Comparison of ENCODE assay signal across 1 cellular context in genomic region chr17:28744104-28744801, GRCh38.
TF ChIP-seq lines count a peak whose summit lies in the region.

No MANE protein-coding gene starts in this region.

TF ChIP-seq in A549, 52 proteins besides CTCF, POLR2A, EP300 and RAD21 (continued from another document):
- peak; percentile 53 for TF ChIP-seq REST (IDR thresholded peaks at IDR 0.05)
- no peak for TF ChIP-seq CHD2 (IDR thresholded peaks at IDR 0.05; ENCODE audit: low read length, partially characterized antibody)
- no peak for TF ChIP-seq FOSL2 (IDR thresholded peaks at IDR 0.05)
- TF ChIP-seq FOSL2 (CRISPR knock-in tag; IDR thresholded peaks at IDR 0.05), result peak; percentile 63
- no peak for TF ChIP-seq ELK1 (IDR thresholded peaks at IDR 0.05; ENCODE audit: low read depth, low read length)
- no peak for TF ChIP-seq BHLHE40 (IDR thresholded peaks at IDR 0.05; ENCODE audit: low read depth, low read length)
- no peak for TF ChIP-seq NR3C1 (IDR thresholded peaks at IDR 0.05)
- TF ChIP-seq E2F6 (IDR thresholded peaks at IDR 0.05; ENCODE audit: borderline replicate concordance, low read depth), result 0 out of 2 replicates have a peak, but pooled peaks have one; percentile 29
- TF ChIP-seq RFX5 (IDR thresholded peaks at IDR 0.05), result peak; percentile 40; the same call in 1 of the 2 replicates
- TF ChIP-seq ZSCAN20 (CRISPR knock-in tag; IDR thresholded peaks at IDR 0.05), result no peak
- TF ChIP-seq TP53 (CRISPR knock-in tag; IDR thresholded peaks at IDR 0.05), result no peak
- peak; percentile 20 to 88; a peak in 4 of 5 replicates for TF ChIP-seq JUN (IDR thresholded peaks at IDR 0.05)
- no peak for TF ChIP-seq CBX8 (IDR thresholded peaks at IDR 0.05)
- TF ChIP-seq MAX (IDR thresholded peaks at IDR 0.05), result 0 out of 2 replicates have a peak, but pooled peaks have one; percentile 4
- TF ChIP-seq EHF (CRISPR knock-in tag; IDR thresholded peaks at IDR 0.05), result peak; percentile 52; the same call in 1 of the 2 replicates
- TF ChIP-seq HOXB5 (CRISPR knock-in tag; IDR thresholded peaks at IDR 0.05), result no peak
- TF ChIP-seq MAZ (IDR thresholded peaks at IDR 0.05; ENCODE audit: borderline replicate concordance, low read depth, low read length), result peak; percentile 100
